In the genomic region with DNA sequence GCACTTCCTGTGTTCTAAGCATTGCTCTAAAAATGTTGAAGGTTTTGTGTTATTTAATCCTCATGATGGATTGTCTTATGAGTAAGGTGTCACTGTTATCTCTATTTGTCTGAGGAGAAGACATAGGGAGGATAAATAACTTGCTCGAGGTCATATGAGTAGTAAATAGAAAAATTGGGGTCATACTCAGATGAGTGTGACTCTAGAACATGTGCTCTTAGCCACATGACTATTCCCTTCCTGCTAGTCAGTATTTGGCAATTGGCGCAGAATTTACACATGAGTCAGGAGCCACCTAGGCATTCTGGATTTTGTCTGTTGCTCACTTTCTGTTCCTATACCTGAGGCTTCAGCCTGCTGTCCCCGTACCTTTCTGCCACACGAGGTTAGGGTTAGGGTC, we compare ENCODE assay signal across 15 cellular contexts.
"Had no signal": no experiment of that assay in that cellular context is flagged by ENCODE, and none has a peak within 500 bp of the region (broad histone marks: within the 10 kb centered on the region; RNA-seq: fewer than 3 reads in every experiment).

No MANE protein-coding gene starts in this region.

- ATAC-seq: activated CD8-positive, alpha-beta T cell treated with anti-CD3 and anti-CD28 coated beads for 36 hours; effector memory CD8-positive, alpha-beta T cell; esophagus mucosa; gastroesophageal sphincter; left ventricle myocardium superior; pancreas had no signal

- H3K27me3 ChIP-seq: gastroesophageal sphincter, pancreas, stomach had no signal

- H3K9me3 ChIP-seq: gastroesophageal sphincter, pancreas, stomach had no signal

- H3K4me3 Mint-ChIP-seq: activated CD8-positive, alpha-beta T cell treated with anti-CD3 and anti-CD28 coated beads for 36 hours; central memory CD8-positive, alpha-beta T cell; effector memory CD8-positive, alpha-beta T cell had no signal

- FAIRE-seq: kidney, pancreas had no signal

- H3K36me3 ChIP-seq: gastroesophageal sphincter, pancreas, stomach, WERI-Rb-1 had no signal

- H3K4me1 Mint-ChIP-seq: central memory CD8-positive, alpha-beta T cell had no signal

- H3K4me3 ChIP-seq: gastroesophageal sphincter, pancreas, stomach had no signal

- H3K27ac ChIP-seq: gastroesophageal sphincter, pancreas, stomach, WERI-Rb-1 had no signal

- H3K27ac Mint-ChIP-seq: activated CD8-positive, alpha-beta T cell treated with anti-CD3 and anti-CD28 coated beads for 36 hours; effector memory CD8-positive, alpha-beta T cell had no signal

- DNase-seq: activated CD4-positive, alpha-beta T cell treated with anti-CD3 and anti-CD28 coated beads for 4 hours; activated CD8-positive, alpha-beta memory T cell treated with anti-CD3 and anti-CD28 coated beads, Interleukin-2, amount 50 U/mL, for 4 hours; activated CD8-positive, alpha-beta T cell treated with anti-CD3 and anti-CD28 coated beads for 36 hours; cortex of kidney; effector memory CD8-positive, alpha-beta T cell; kidney; left ventricle myocardium superior; pancreas; stimulated activated CD4-positive, alpha-beta T cell treated with anti-CD3 and anti-CD28 coated beads, Interleukin-2, amount 100 ng/mL, for 48 hours; stomach; T-helper 1 cell; WERI-Rb-1 had no signal

- H3K9me3 Mint-ChIP-seq: activated CD8-positive, alpha-beta T cell treated with anti-CD3 and anti-CD28 coated beads for 36 hours; central memory CD8-positive, alpha-beta T cell; effector memory CD8-positive, alpha-beta T cell had no signal

- H3K4me1 ChIP-seq: gastroesophageal sphincter, pancreas, stomach had no signal
